Comparison of ENCODE assay signal across 9 cellular contexts in the genomic region with DNA sequence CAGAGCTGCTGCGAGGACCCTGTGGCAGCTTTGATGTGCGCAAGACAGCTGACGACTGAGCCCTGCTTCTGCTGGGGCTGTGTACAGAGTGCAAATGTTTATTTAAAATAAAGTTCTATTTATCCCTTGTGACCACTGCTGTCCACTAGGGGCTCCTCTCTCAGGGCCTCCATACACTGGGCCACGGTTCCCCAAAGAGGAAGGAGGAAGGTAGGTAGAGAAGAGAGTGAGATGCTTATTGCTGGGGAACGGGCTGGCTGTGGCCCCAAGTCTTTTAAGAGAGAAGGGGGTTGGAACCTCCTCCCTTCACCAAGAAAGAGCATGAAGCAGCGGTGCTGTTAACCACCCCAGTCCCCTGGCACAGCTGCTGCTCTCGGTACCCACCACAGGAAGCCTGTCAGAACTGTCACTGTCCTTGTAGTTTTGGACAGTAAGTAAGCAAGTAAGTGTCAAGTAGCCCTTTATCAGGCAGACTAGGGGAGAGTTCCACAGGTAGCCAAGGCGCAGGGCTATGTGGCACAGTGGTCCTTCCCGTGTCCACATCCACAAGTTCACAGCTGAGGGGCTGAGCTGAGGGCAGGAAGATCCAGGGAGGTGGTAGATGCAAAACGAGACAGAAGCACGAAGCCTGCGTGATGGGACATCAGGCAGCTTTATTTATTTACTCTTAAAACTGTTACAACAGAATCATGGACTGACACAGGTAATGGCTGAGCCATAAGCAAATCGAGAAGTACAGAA. TPM values are rescaled to one million over a fixed set of nuclear protein-coding genes. Genes with fewer than 3 reads are reported as not detected.
DNase-seq lines count a peak whose midpoint lies in the region; ATAC-seq and TF ChIP-seq lines count a peak whose summit lies in the region.
"Had no signal": no experiment of that assay in that cellular context is flagged by ENCODE, and none has a peak within 500 bp of the region (broad histone marks: within the 10 kb centered on the region; RNA-seq: fewer than 3 reads in every experiment).

No MANE protein-coding gene starts in this region.

- H3K18ac ChIP-seq in trophoblast cell (ENCODE audit: low read length), result no peak overlapping the region

- H4K20me1 ChIP-seq in KMS-11 (ENCODE audit: insufficient read depth), result no peaks in the 10 kb centered on the region

- H2BK120ac ChIP-seq in trophoblast cell (ENCODE audit: insufficient read depth, low read length, poor library complexity), result no peak overlapping the region

- peak; percentile 40 to 42 for TF ChIP-seq CTCF in Caco-2 (IDR thresholded peaks at IDR 0.05; ENCODE audit: insufficient read depth in 1 of 2, low read depth in 1 of 2, low read length in 1 of 2, severe bottlenecking in 1 of 2, unreplicated experiment in 1 of 2)
- 0 out of 2 replicates have a peak, but pooled peaks have one; percentile 20 for TF ChIP-seq CTCF in KMS-11 (conservative IDR thresholded peaks at IDR 0.05; ENCODE audit: low read depth, low read length)
- TF ChIP-seq CTCF in brain microvascular endothelial cell (IDR thresholded peaks at IDR 0.05; ENCODE audit: low read depth, low read length, missing control alignments), result peak; percentile 70
- no peak for TF ChIP-seq CTCF in mucosa of descending colon (IDR thresholded peaks at IDR 0.05)

- peak in 1 of 2 experiments; percentile 41 for DNase-seq in Caco-2
- DNase-seq in brain microvascular endothelial cell, result peak; percentile 26
- DNase-seq in mucosa of descending colon, result peak in 1 of 3 donors; percentile 19
- no peak for DNase-seq in trophoblast cell
- no peak for DNase-seq in NCI-H446 treated with DMSO at 0.1 percent for 48 hours (lab: John Stamatoyannopoulos, UW)
- DNase-seq in COLO668 (lab: John Stamatoyannopoulos, UW; ENCODE audit: unreplicated experiment), result no peak
- DNase-seq in activated gamma-delta T cell (lab: John Stamatoyannopoulos, UW), result no peak
- DNase-seq: uterus had no signal

- POLR2A ChIA-PET in Caco-2 (lab: Charles Lee), result no interaction called here

- no TSS peak for BruUV-seq in Caco-2 (replicated peaks; lab: Mats Ljungman, UMichigan)

- peak overlapping the region; percentile 24 for H3K4me3 Mint-ChIP-seq in Caco-2 (ENCODE audit: unreplicated experiment)

- H3K27me3 Mint-ChIP-seq in Caco-2 (ENCODE audit: insufficient read depth, unreplicated experiment), result no peaks in the 10 kb centered on the region

- no peak overlapping the region for H4K91ac ChIP-seq in trophoblast cell (ENCODE audit: low read depth, low read length)

- in situ Hi-C loops in brain microvascular endothelial cell (cut with HindIII; ENCODE audit: low pct_ligation_motif_present, low sequenced_read_pairs), result no loop called here

- H3K27ac Mint-ChIP-seq in Caco-2 (ENCODE audit: unreplicated experiment), result peak overlapping the region; percentile 58

- no peak overlapping the region for H4K12ac ChIP-seq in trophoblast cell (ENCODE audit: low read depth, low read length)

- no peak overlapping the region for H3K4ac ChIP-seq in trophoblast cell (ENCODE audit: low read depth, low read length)

- no peak overlapping the region for H2AK5ac ChIP-seq in trophoblast cell (ENCODE audit: low read length)

- H3K4me1 ChIP-seq in Caco-2 (no peaks in the 10 kb centered on the region), KMS-11 (ENCODE audit: low read depth, poor library complexity, severe bottlenecking) (no peaks in the 10 kb centered on the region), mucosa of descending colon (ENCODE audit: low read depth) (no peaks in the 10 kb centered on the region), trophoblast cell (ENCODE audit: control insufficient read depth in 1 of 2, insufficient read depth in 2 of 2, low read length in 2 of 2) (no peaks in the 10 kb centered on the region)
- H3K4me1 ChIP-seq: uterus had no signal

- no peak overlapping the region for H3K23ac ChIP-seq in trophoblast cell (ENCODE audit: low read length)

- CTCF ChIA-PET in Caco-2 (lab: Charles Lee), result interaction anchor here (1.2 kb wide), 1 partner anchor 301 kb away, joined by 5 read pairs; no protein-coding TSS in a partner anchor

- H3K36me3 ChIP-seq in Caco-2 (ENCODE audit: control insufficient read depth, insufficient read depth, low read length) (peaks cover 1% of the 10 kb centered on the region), KMS-11 (ENCODE audit: insufficient read depth) (no peaks in the 10 kb centered on the region), brain microvascular endothelial cell (replicated peaks) (peaks cover 89% of the 10 kb centered on the region), mucosa of descending colon (ENCODE audit: low read depth) (peaks cover 21% of the 10 kb centered on the region), trophoblast cell (ENCODE audit: control insufficient read depth in 1 of 2, insufficient read depth in 2 of 2, low read length in 2 of 2) (peaks cover 92 to 96% of the 10 kb centered on the region in 2 experiments)
- H3K36me3 ChIP-seq: uterus had no signal

- H3K27ac ChIP-seq in KMS-11 (no peak overlapping the region), brain microvascular endothelial cell (no peak overlapping the region), trophoblast cell (ENCODE audit: low read depth, low read length) (no peak overlapping the region)
- H3K27ac ChIP-seq: uterus had no signal

- no peaks in the 10 kb centered on the region for H3K9me3 ChIP-seq in Caco-2
- no peaks in the 10 kb centered on the region for H3K9me3 ChIP-seq in mucosa of descending colon
- peaks cover 5% of the 10 kb centered on the region for H3K9me3 ChIP-seq in trophoblast cell (ENCODE audit: insufficient read depth, low read depth, low read length)
- H3K9me3 ChIP-seq: uterus had no signal

- no peak overlapping the region for H3K4me2 ChIP-seq in KMS-11
- H3K4me2 ChIP-seq in trophoblast cell (ENCODE audit: low read length), result no peak overlapping the region

- H3K9ac ChIP-seq in KMS-11 (no peak overlapping the region), trophoblast cell (ENCODE audit: low read length) (no peak overlapping the region)

- H3K36me3 Mint-ChIP-seq in Caco-2 (ENCODE audit: insufficient read depth, unreplicated experiment), result peaks cover 95% of the 10 kb centered on the region

- no peaks in the 10 kb centered on the region for H3K9me3 Mint-ChIP-seq in Caco-2 (ENCODE audit: unreplicated experiment)

- H3K14ac ChIP-seq in trophoblast cell (ENCODE audit: low read length), result no peak overlapping the region

- H2AFZ ChIP-seq in KMS-11 (ENCODE audit: low read depth), result no peak overlapping the region
- H2AFZ ChIP-seq in trophoblast cell (ENCODE audit: insufficient read depth, low read length, poor library complexity), result no peak overlapping the region

- no CpG with 5 or more reads among the region's 13 CpGs for WGBS in trophoblast cell (ENCODE audit: extremely low coverage, insufficient coverage, insufficient read length)

- intact Hi-C loops in Caco-2 (cut with micrococcal nuclease; ENCODE audit: unreplicated experiment), result loop anchor here (1.0 to 5.0 kb wide), 2 partner anchors 142 to 301 kb away; no protein-coding TSS in a partner anchor
- intact Hi-C loops in mucosa of descending colon (cut with DNase I, micrococcal nuclease), result no loop called here

- H3K79me1 ChIP-seq in trophoblast cell (ENCODE audit: low read length), result no peaks in the 10 kb centered on the region

- H4K8ac ChIP-seq in trophoblast cell (ENCODE audit: low read depth, low read length), result no peak overlapping the region

- H3K4me1 Mint-ChIP-seq in Caco-2 (ENCODE audit: low read depth, unreplicated experiment), result no peaks in the 10 kb centered on the region

- H3K79me2 ChIP-seq in KMS-11 (ENCODE audit: insufficient read depth, low read depth) (no peaks in the 10 kb centered on the region), trophoblast cell (ENCODE audit: control insufficient read depth, insufficient read depth, low read length, poor library complexity) (no peaks in the 10 kb centered on the region)

- no peaks in the 10 kb centered on the region for H3K27me3 ChIP-seq in Caco-2 (replicated peaks; ENCODE audit: control insufficient read depth, insufficient read depth, low read length)
- no peaks in the 10 kb centered on the region for H3K27me3 ChIP-seq in KMS-11 (ENCODE audit: insufficient read depth, low read depth)
- H3K27me3 ChIP-seq in brain microvascular endothelial cell (replicated peaks), result no peaks in the 10 kb centered on the region
- H3K27me3 ChIP-seq in trophoblast cell (ENCODE audit: insufficient read depth, low read length), result no peaks in the 10 kb centered on the region
- H3K27me3 ChIP-seq: uterus had no signal

- H2BK5ac ChIP-seq in trophoblast cell (ENCODE audit: low read depth, low read length, poor library complexity), result no peak overlapping the region

- H2BK12ac ChIP-seq in trophoblast cell (ENCODE audit: low read length), result no peak overlapping the region

- H3K4me3 ChIP-seq in Caco-2 (ENCODE audit: low read depth, low read length) (no peak overlapping the region), KMS-11 (IDR thresholded peaks at IDR 0.05; ENCODE audit: insufficient read depth, low read depth, low read length) (no peak overlapping the region), brain microvascular endothelial cell (ENCODE audit: low read depth, low read length) (no peak overlapping the region), mucosa of descending colon (no peak overlapping the region), trophoblast cell (ENCODE audit: low read depth, low read length) (no peak overlapping the region)
- H3K4me3 ChIP-seq: uterus had no signal

- peak; percentile 37 for ATAC-seq in mucosa of descending colon

RNA-seq across cellular contexts. Expression of gene DHX30, which starts 47.3 kb away (rescaled TPM):
- 71.8 and 75.7 TPM in 2 replicates for total RNA-seq in Caco-2 (2022)
- 10 to 100 TPM; 44.5 to 65.3 (median 45.7) TPM for total RNA-seq in mucosa of descending colon
- polyA plus RNA-seq in trophoblast cell (2013), result 31.1 and 31.4 TPM in 2 replicates
